ENCODE assay signal across 22 cellular contexts in the genomic region with DNA sequence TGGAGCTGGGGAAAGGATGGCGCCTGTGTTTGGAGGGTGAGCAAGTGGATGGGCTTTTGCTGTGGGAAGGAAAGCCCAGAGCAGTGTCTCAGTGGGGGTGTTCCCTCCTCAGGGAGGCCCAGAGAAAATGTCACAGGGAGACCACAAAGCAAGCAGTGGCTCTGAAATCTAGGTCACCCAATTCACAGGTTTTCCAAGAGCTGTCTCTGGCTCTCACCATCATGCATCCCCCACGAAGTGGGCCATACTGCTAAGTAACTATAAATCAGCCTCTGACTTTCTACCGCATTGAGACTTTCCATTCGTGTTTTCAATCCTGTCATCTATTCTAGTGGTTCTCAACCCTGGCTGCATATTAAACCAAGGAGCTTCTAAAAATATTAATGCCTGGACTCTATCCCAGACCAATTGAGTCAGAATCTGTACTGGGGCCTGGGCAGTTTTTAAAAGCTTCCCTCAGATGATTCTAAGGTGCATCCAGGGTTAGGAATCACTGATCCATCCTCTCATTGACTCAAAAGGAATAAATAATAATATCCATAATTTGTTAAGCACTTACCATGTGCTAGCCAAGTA. TPM values are rescaled to one million over a fixed set of nuclear protein-coding genes. Genes with fewer than 3 reads are reported as not detected.
DNase-seq lines count a peak whose midpoint lies in the region; TF ChIP-seq lines count a peak whose summit lies in the region.
"Had no signal": no experiment of that assay in that cellular context is flagged by ENCODE, and none has a peak within 500 bp of the region (broad histone marks: within the 10 kb centered on the region; RNA-seq: fewer than 3 reads in every experiment).

No MANE protein-coding gene starts in this region.

- no peak for TF ChIP-seq POLR2A in stomach (IDR thresholded peaks at IDR 0.05)

- H3K79me2 ChIP-seq in GM23248 (ENCODE audit: insufficient read depth), result no peaks in the 10 kb centered on the region
- H3K79me2 ChIP-seq in osteoblast (ENCODE audit: insufficient read depth, low read length), result no peaks in the 10 kb centered on the region

- H3K9ac ChIP-seq in GM23248, result no peak overlapping the region
- no peak overlapping the region for H3K9ac ChIP-seq in muscle layer of colon (ENCODE audit: low read length)
- H3K9ac ChIP-seq: neural progenitor cell had no signal

- H4K20me1 ChIP-seq in GM23248 (ENCODE audit: insufficient read depth) (no peaks in the 10 kb centered on the region), osteoblast (ENCODE audit: insufficient read depth, low read length) (no peaks in the 10 kb centered on the region)

- whole genome bisulfite sequencing in GM23248 (ENCODE audit: low coverage in 1 of 2, low lambda C conversion rate in 2 of 2, missing lambda C conversion rate in 2 of 2), 2 experiments, result 35 to 38% methylated on average over 4 of the region's 4 CpGs
- 71 to 90% (median 86%) methylated on average over 4 of the region's 4 CpGs for WGBS in stomach, 5 donors

- no peaks in the 10 kb centered on the region for H3K9me2 ChIP-seq in GM23248 (ENCODE audit: insufficient read depth)

- H3K27ac ChIP-seq in GM23248 (peak overlapping the region; percentile 26), ascending aorta (peak overlapping the region; percentile 68 to 79), muscle layer of colon (ENCODE audit: low read depth, low read length) (peak overlapping the region; percentile 1), stomach (peak overlapping the region in 3 of 5 donors; percentile 38 to 71 (median 68)), osteoblast (ENCODE audit: low read depth, low read length) (no peak overlapping the region)
- H3K27ac ChIP-seq: neural progenitor cell, thyroid gland, WERI-Rb-1 had no signal

- peaks cover 21% of the 10 kb centered on the region for H3F3A ChIP-seq in GM23248 (ENCODE audit: insufficient read depth)

- in situ Hi-C loops in GM23248 (cut with MboI), result no loop called here
- in situ Hi-C loops in GM13976 (cut with MboI; ENCODE audit: low sequenced_read_pairs, unreplicated experiment), result no loop called here

- TF ChIP-seq EP300 in stomach (IDR thresholded peaks at IDR 0.05), result no peak

- H3K9me3 ChIP-seq in GM23248 (ENCODE audit: low read depth) (no peaks in the 10 kb centered on the region), ascending aorta (no peaks in the 10 kb centered on the region), muscle layer of colon (ENCODE audit: low read length) (no peaks in the 10 kb centered on the region), stomach (no peaks in the 10 kb centered on the region), osteoblast (ENCODE audit: low read depth, low read length) (no peaks in the 10 kb centered on the region)
- H3K9me3 ChIP-seq: thyroid gland had no signal

- TF ChIP-seq CTCF in ascending aorta (IDR thresholded peaks at IDR 0.05) (no peak), stomach (IDR thresholded peaks at IDR 0.05) (no peak), osteoblast (IDR thresholded peaks at IDR 0.05; ENCODE audit: extremely low read depth, low read depth, low read length) (no peak), GM13976 (IDR thresholded peaks at IDR 0.05; ENCODE audit: borderline replicate concordance, control extremely low read depth, extremely low read depth, insufficient read depth, missing control alignments) (no peak)

- H3K4me2 ChIP-seq in GM23248 (ENCODE audit: unreplicated experiment) (peak overlapping the region; percentile 29), osteoblast (ENCODE audit: insufficient read depth, low read length) (no peak overlapping the region)
- H3K4me2 ChIP-seq: neural progenitor cell had no signal

- peaks cover 32% of the 10 kb centered on the region for H3K4me1 ChIP-seq in GM23248 (ENCODE audit: insufficient read depth)
- H3K4me1 ChIP-seq in ascending aorta, result peaks cover 7 to 24% of the 10 kb centered on the region in 2 donors
- peaks cover 29% of the 10 kb centered on the region for H3K4me1 ChIP-seq in muscle layer of colon (ENCODE audit: insufficient read depth, low read length)
- H3K4me1 ChIP-seq in stomach, result peaks cover 21 to 64% (median 36%) of the 10 kb centered on the region in 4 donors
- peaks cover 18% of the 10 kb centered on the region for H3K4me1 ChIP-seq in osteoblast (ENCODE audit: insufficient read depth, low read length)

- H3K27me3 ChIP-seq in GM23248 (replicated peaks; ENCODE audit: insufficient read depth) (no peaks in the 10 kb centered on the region), ascending aorta (no peaks in the 10 kb centered on the region), muscle layer of colon (ENCODE audit: control insufficient read depth in 1 of 2, insufficient read depth in 2 of 2, low read length in 2 of 2) (no peaks in the 10 kb centered on the region), stomach (no peaks in the 10 kb centered on the region), osteoblast (ENCODE audit: insufficient read depth, low read length) (no peaks in the 10 kb centered on the region)
- H3K27me3 ChIP-seq: neural progenitor cell, thyroid gland had no signal

- intact Hi-C loops in ascending aorta (cut with DNase I), result loop anchor here (2.0 kb wide), 1 partner anchor 36 kb away; the partner anchor contains the start of gene AMACR
- intact Hi-C loops in stomach (cut with DNase I; ENCODE audit: low total_unique reads), result no loop called here

- H2AFZ ChIP-seq in GM23248 (no peak overlapping the region), osteoblast (ENCODE audit: low read length) (no peak overlapping the region)
- H2AFZ ChIP-seq: neural progenitor cell had no signal

- H3K4me3 ChIP-seq in GM23248 (no peak overlapping the region), ascending aorta (no peak overlapping the region), muscle layer of colon (ENCODE audit: low read depth in 1 of 2, low read length in 2 of 2) (no peak overlapping the region), stomach (no peak overlapping the region), osteoblast (ENCODE audit: insufficient read depth, low read length) (no peak overlapping the region)
- H3K4me3 ChIP-seq: neural progenitor cell, thyroid gland had no signal

- H3K36me3 ChIP-seq in GM23248 (ENCODE audit: low read depth) (no peaks in the 10 kb centered on the region), ascending aorta (no peaks in the 10 kb centered on the region), muscle layer of colon (ENCODE audit: insufficient read depth, low read length) (no peaks in the 10 kb centered on the region), stomach (peaks cover 0 to 3% (median 0%) of the 10 kb centered on the region in 4 donors), osteoblast (ENCODE audit: insufficient read depth, low read length) (no peaks in the 10 kb centered on the region)
- H3K36me3 ChIP-seq: neural progenitor cell, thyroid gland, WERI-Rb-1 had no signal

- DNase-seq in GM23248, result peak; percentile 63
- no peak for DNase-seq in ascending aorta (ENCODE audit: low spot score in 2 of 2)
- DNase-seq in stomach, result no peak
- DNase-seq in osteoblast (ENCODE audit: insufficient read length, low spot score, missing footprints), result no peak
- DNase-seq in GM13976 (ENCODE audit: low spot score), result no peak
- DNase-seq in DMS153 (lab: John Stamatoyannopoulos, UW), result no peak
- DNase-seq: activated CD4-positive, alpha-beta T cell treated with anti-CD3 and anti-CD28 coated beads, Interleukin-2, amount 10 ng/mL, durations not matched to agents 7 days and 5 days; activated CD8-positive, alpha-beta memory T cell treated with anti-CD3 and anti-CD28 coated beads, Interleukin-2, amount 50 U/mL, for 4 hours; activated naive CD8-positive, alpha-beta T cell treated with anti-CD3 and anti-CD28 coated beads, Interleukin-2, amount 10 ng/mL, durations not matched to agents 7 days and 5 days; cerebellar nuclear complex; DMS 273 treated with DMSO at 0.1 percent for 48 hours; GDM1; hippocampal formation; NCI-H2081 treated with DMSO at 0.1 percent for 48 hours; OCI-M1; small intestine; stimulated activated CD4-positive, alpha-beta T cell treated with anti-CD3 and anti-CD28 coated beads, Interleukin-1b, Interleukin-23, amount 100 ng/mL, for 48 hours; T-helper 9 cell; thyroid gland; WERI-Rb-1 had no signal

RNA-seq across cellular contexts. Expression of gene C1QTNF3, which starts 2.0 kb away (rescaled TPM):
- 0.11 and 0.38 TPM in 2 replicates for total RNA-seq in GM23248 (2014; rRNA removed; shearing (Covaris generic))
- 0.58 and 1.1 TPM in 2 replicates for polyA plus RNA-seq in GM23248 (2016; fragmentation: Nextera tagmentation; extraction: Ambion mirVana)
- 1.3 TPM for total RNA-seq in ascending aorta
- 10 to 100 TPM in 3 of 5 donors, 1 to 10 TPM in 2; 3.6 to 84.1 (median 14.6) TPM for total RNA-seq in stomach
- 10 to 100 TPM in 1 of 3 donors, 1 to 10 TPM in 2; 4.5 to 19.6 (median 6.9) TPM for polyA plus RNA-seq in stomach
- 2.2 and 2.4 TPM in 2 replicates for total RNA-seq in osteoblast

RNA-seq across cellular contexts. Expression of gene AMACR, which starts 37.2 kb away (rescaled TPM):
- 22.3 and 22.5 TPM in 2 replicates for total RNA-seq in GM23248 (2014; rRNA removed; shearing (Covaris generic))
- polyA plus RNA-seq in GM23248 (2016; fragmentation: Nextera tagmentation; extraction: Ambion mirVana), result 22.6 and 24.1 TPM in 2 replicates
- 1.3 TPM for total RNA-seq in ascending aorta
- 10 to 100 TPM in 4 of 5 donors, 1 to 10 TPM in 1; 8.5 to 56.6 (median 15.4) TPM for total RNA-seq in stomach
- polyA plus RNA-seq in stomach, result 10 to 100 TPM; 22.0 to 89.7 (median 30.9) TPM
- 15.2 and 15.3 TPM in 2 replicates for total RNA-seq in osteoblast
